ENCODE assay signal across 9 cellular contexts in the genomic region with DNA sequence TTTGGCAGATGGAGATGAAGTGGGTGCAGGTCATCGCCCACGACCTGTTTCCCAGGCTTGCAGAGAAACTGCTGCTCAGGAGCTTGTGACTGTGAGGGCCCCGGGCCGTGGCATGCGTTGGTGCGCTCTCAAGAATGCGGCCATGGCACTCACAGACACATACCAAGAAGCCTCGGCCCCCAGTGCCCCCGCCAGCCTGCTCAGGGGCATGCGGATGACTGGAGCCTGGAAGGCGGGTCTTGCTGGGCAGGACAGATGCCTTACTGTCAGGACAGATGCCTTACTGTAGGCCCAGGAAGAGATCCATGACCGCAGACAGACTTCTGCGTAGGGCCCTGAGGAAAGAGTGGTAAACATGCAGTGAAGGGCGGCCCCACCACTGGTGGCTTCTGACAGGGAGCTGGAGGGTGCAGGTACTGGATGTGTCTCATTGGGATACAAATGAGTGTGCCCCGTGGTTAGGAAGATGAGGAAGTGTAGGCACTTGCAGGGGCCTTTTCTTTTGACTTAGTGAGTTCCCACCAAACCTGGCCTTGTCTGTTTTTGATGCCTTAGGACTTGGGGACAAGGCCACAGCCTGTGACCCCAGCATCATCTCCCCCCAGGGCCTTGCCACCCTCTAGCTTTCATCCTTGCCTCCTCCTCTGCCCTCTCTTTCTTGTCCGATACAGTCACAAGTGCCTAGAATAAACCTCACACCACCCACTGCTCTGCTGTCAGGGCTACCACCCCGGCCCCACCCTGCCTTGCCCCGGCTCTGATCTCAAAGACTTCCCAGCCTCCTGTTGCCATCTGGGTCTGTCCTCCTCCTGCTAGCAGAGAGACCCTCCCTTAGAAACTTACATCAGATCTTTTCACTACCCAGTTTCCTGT.
A peak's percentile ranks its signal among the peaks of the same experiment; 100 is the strongest.
DNase-seq lines count a peak whose midpoint lies in the region; ATAC-seq, FAIRE-seq and TF ChIP-seq lines count a peak whose summit lies in the region.
"Had no signal": no experiment of that assay in that cellular context is flagged by ENCODE, and none has a peak within 500 bp of the region (broad histone marks: within the 10 kb centered on the region; RNA-seq: fewer than 3 reads in every experiment).

No MANE protein-coding gene starts in this region.

- H3K36me3 ChIP-seq in astrocyte (ENCODE audit: insufficient read depth, low read length) (no peaks in the 10 kb centered on the region), suprapubic skin (no peaks in the 10 kb centered on the region)

- no peak overlapping the region for H2AFZ ChIP-seq in astrocyte (ENCODE audit: low read depth, low read length)

- TF ChIP-seq POLR2A in suprapubic skin (IDR thresholded peaks at IDR 0.05): no peak

- H3K4me3 Mint-ChIP-seq in astrocyte (ENCODE audit: unreplicated experiment) (peak overlapping the region; percentile 51), mesothelial cell of epicardium (no peak overlapping the region)

- FAIRE-seq in astrocyte (lab: Jason Lieb, UNC): no peak

- no peaks in the 10 kb centered on the region for H3K9me3 ChIP-seq in astrocyte (ENCODE audit: insufficient read depth, low read depth, low read length)
- H3K9me3 ChIP-seq in suprapubic skin: no peaks in the 10 kb centered on the region

- no peaks in the 10 kb centered on the region for H3K27me3 ChIP-seq in astrocyte (ENCODE audit: insufficient read depth, low read length)
- H3K27me3 ChIP-seq in suprapubic skin: no peaks in the 10 kb centered on the region

- peak; percentile 23 to 25 for DNase-seq in activated T-cell treated with anti-CD3 and anti-CD28 coated beads, Interleukin-2, amount 50 U/mL, for 48 hours
- DNase-seq in activated T-cell treated with anti-CD3 and anti-CD28 coated beads for 4 hours (no peak), astrocyte (ENCODE audit: low read depth) (peak; percentile 71), mesothelial cell of epicardium (ENCODE audit: low spot score in 2 of 2, unreplicated experiment in 2 of 2) (no peak), suprapubic skin (ENCODE audit: low spot score in 2 of 2) (no peak), NCI-H748 treated with DMSO at 0.1 percent for 48 hours (lab: John Stamatoyannopoulos, UW) (no peak), HuH-7.5 (ENCODE audit: low spot score) (no peak)

- H3K27me3 Mint-ChIP-seq in astrocyte (ENCODE audit: low read depth, unreplicated experiment): no peaks in the 10 kb centered on the region
- H3K27me3 Mint-ChIP-seq in mesothelial cell of epicardium (ENCODE audit: low read depth): no peaks in the 10 kb centered on the region

- H3K27ac Mint-ChIP-seq in astrocyte (ENCODE audit: unreplicated experiment) (peak overlapping the region; percentile 88), mesothelial cell of epicardium (peak overlapping the region; percentile 14)

- H3K4me2 ChIP-seq in astrocyte (ENCODE audit: low read length): peak overlapping the region; percentile 71

- peak overlapping the region; percentile 69 for H3K9ac ChIP-seq in astrocyte (ENCODE audit: low read length)

- H3K4me1 Mint-ChIP-seq in astrocyte (ENCODE audit: low read depth, unreplicated experiment) (peaks cover 61% of the 10 kb centered on the region), mesothelial cell of epicardium (peaks cover 34% of the 10 kb centered on the region)

- peak overlapping the region; percentile 78 for H3K27ac ChIP-seq in astrocyte (ENCODE audit: low read depth, low read length)
- peak overlapping the region; percentile 4 for H3K27ac ChIP-seq in suprapubic skin
- H3K27ac ChIP-seq: C4-2B had no signal

- TF ChIP-seq CTCF in astrocyte (IDR thresholded peaks at IDR 0.05; ENCODE audit: insufficient read depth, low read depth, low read length): no peak
- TF ChIP-seq CTCF in mesothelial cell of epicardium (IDR thresholded peaks at IDR 0.05; ENCODE audit: unreplicated experiment): no peak
- TF ChIP-seq CTCF in suprapubic skin (IDR thresholded peaks at IDR 0.05): no peak

- peaks cover 37% of the 10 kb centered on the region for H3K4me1 ChIP-seq in astrocyte (ENCODE audit: insufficient read depth, low read length)
- peaks cover 16% of the 10 kb centered on the region for H3K4me1 ChIP-seq in suprapubic skin

- H3K79me2 ChIP-seq in astrocyte (ENCODE audit: insufficient read depth, low read length): peaks cover 75% of the 10 kb centered on the region

- H3K4me3 ChIP-seq in astrocyte (ENCODE audit: insufficient read depth, low read depth, low read length) (peak overlapping the region; percentile 18), suprapubic skin (no peak overlapping the region)

- no peak for ATAC-seq in GM18907 (IDR thresholded peaks at IDR 0.05; ENCODE audit: unreplicated experiment)

- H3K9me3 Mint-ChIP-seq in astrocyte (ENCODE audit: unreplicated experiment) (no peaks in the 10 kb centered on the region), mesothelial cell of epicardium (no peaks in the 10 kb centered on the region)

- TF ChIP-seq EP300 in suprapubic skin (IDR thresholded peaks at IDR 0.05): no peak

- 61% methylated on average over 10 of the region's 18 CpGs for WGBS in suprapubic skin

- peaks cover 8% of the 10 kb centered on the region for H3K36me3 Mint-ChIP-seq in astrocyte (ENCODE audit: low read depth, unreplicated experiment)
- H3K36me3 Mint-ChIP-seq in mesothelial cell of epicardium: no peaks in the 10 kb centered on the region

- H4K20me1 ChIP-seq in astrocyte (ENCODE audit: insufficient read depth, low read length): peaks cover 4% of the 10 kb centered on the region

Comparison
In these comparisons a context has a peak if more than half of its experiments do, and no peak if none do; other contexts are left out.
1. DNase-seq: peak in activated T-cell treated with anti-CD3 and anti-CD28 coated beads, Interleukin-2, amount 50 U/mL, for 48 hours (2 of 2) and astrocyte (single experiment); none in activated T-cell treated with anti-CD3 and anti-CD28 coated beads for 4 hours (single experiment), mesothelial cell of epicardium (0 of 2), suprapubic skin (0 of 2), NCI-H748 treated with DMSO at 0.1 percent for 48 hours (single experiment) and HuH-7.5 (single experiment).